25 cellular contexts compared by ENCODE assay signal in genomic region chr3:124907957-124908356, GRCh38. TPM values are rescaled to one million over a fixed set of nuclear protein-coding genes. Genes with fewer than 3 reads are reported as not detected.
"Had no signal": no experiment of that assay in that cellular context is flagged by ENCODE, and none has a peak within 500 bp of the region (broad histone marks: within the 10 kb centered on the region; RNA-seq: fewer than 3 reads in every experiment).

No MANE protein-coding gene starts in this region.

- FAIRE-seq: bronchial epithelial cell, frontal cortex, urothelium cell line had no signal

- DNase-seq: activated CD4-positive, alpha-beta T cell treated with anti-CD3 and anti-CD28 coated beads for 36 hours; activated CD4-positive, CD25-positive, alpha-beta regulatory T cell; activated CD8-positive, alpha-beta T cell treated with anti-CD3 and anti-CD28 coated beads, Interleukin-2, amount 10 ng/mL, durations not matched to agents 7 days and 5 days; activated effector memory CD4-positive, alpha-beta T cell treated with Interleukin-2 at 50 U/mL for 16 hours; activated naive CD4-positive, alpha-beta T cell treated with Interleukin-2 at 50 U/mL for 16 hours; anterior cingulate cortex; esophagus squamous epithelium; glutamatergic neuron; immature natural killer cell; natural killer cell; posterior cingulate gyrus; stimulated activated CD4-positive, alpha-beta T cell treated with anti-CD3 and anti-CD28 coated beads, Interleukin-4, amount 100 ng/mL, for 24 hours; T-helper 1 cell; trophoblast cell had no signal

- H3K4me3 ChIP-seq: esophagus squamous epithelium, skin epidermis, thoracic aorta had no signal

- H3K27ac ChIP-seq: epithelial cell of prostate, esophagus squamous epithelium, skin epidermis, thoracic aorta had no signal

- H3K9me3 ChIP-seq: esophagus squamous epithelium, thoracic aorta had no signal

- ATAC-seq: activated CD4-positive, alpha-beta T cell treated with anti-CD3 and anti-CD28 coated beads for 36 hours; activated CD8-positive, alpha-beta T cell treated with anti-CD3 and anti-CD28 coated beads, Interleukin-2, amount 10 ng/mL, durations not matched to agents 7 days and 5 days; natural killer cell; sciatic nerve; stimulated activated effector memory CD8-positive, alpha-beta T cell treated with anti-CD3 and anti-CD28 coated beads, Interleukin-12 subunit alpha, Interleukin-12 subunit beta, amount 100 ng/mL, for 72 hours had no signal

- H3K4me1 ChIP-seq: esophagus squamous epithelium had no signal

- H3K36me3 ChIP-seq: esophagus squamous epithelium, thoracic aorta had no signal

RNA-seq across cellular contexts. Expression of gene ITGB5, which starts 20.8 kb away (rescaled TPM):
- total RNA-seq: activated CD8-positive, alpha-beta T cell treated with anti-CD3 and anti-CD28 coated beads, Interleukin-2, amount 10 ng/mL, durations not matched to agents 7 days and 5 days had no signal

RNA-seq across cellular contexts. Expression of gene MUC13, which starts 26.6 kb away (rescaled TPM):
- total RNA-seq: activated CD4-positive, alpha-beta T cell treated with anti-CD3 and anti-CD28 coated beads for 36 hours; activated CD8-positive, alpha-beta T cell treated with anti-CD3 and anti-CD28 coated beads, Interleukin-2, amount 10 ng/mL, durations not matched to agents 7 days and 5 days; bronchial epithelial cell; frontal cortex; kidney epithelial cell; lower leg skin; osteoblast; sciatic nerve had no signal
- polyA plus RNA-seq: immature natural killer cell had no signal
